1 cellular context compared by ENCODE assay signal in genomic region chr1:155944396-155944728, GRCh38.
TF ChIP-seq lines count a peak whose summit lies in the region.

No MANE protein-coding gene starts in this region.

TF ChIP-seq in GM12878, 131 proteins besides CTCF, POLR2A, EP300 and RAD21:
- no peak for TF ChIP-seq EGR1 (IDR thresholded peaks at IDR 0.05; ENCODE audit: borderline replicate concordance in 1 of 2, low read depth in 2 of 2, low read length in 2 of 2)
- no peak for TF ChIP-seq BRCA1 (IDR thresholded peaks at IDR 0.05; ENCODE audit: low read depth, low read length)
- no peak for TF ChIP-seq E2F8 (IDR thresholded peaks at IDR 0.05; ENCODE audit: low read depth, partially characterized antibody)
- TF ChIP-seq CBX3 (IDR thresholded peaks at IDR 0.05; ENCODE audit: borderline replicate concordance, low read depth) = no peak
- TF ChIP-seq MYB (IDR thresholded peaks at IDR 0.05; ENCODE audit: borderline replicate concordance, low read depth, low read length) = no peak
- TF ChIP-seq IKZF2 (IDR thresholded peaks at IDR 0.05) = no peak
- no peak for TF ChIP-seq RB1 (IDR thresholded peaks at IDR 0.05; ENCODE audit: borderline replicate concordance)
- TF ChIP-seq YY1 (IDR thresholded peaks at IDR 0.05; ENCODE audit: low read depth, low read length) = no peak
- TF ChIP-seq MTA3 (IDR thresholded peaks at IDR 0.05; ENCODE audit: borderline replicate concordance, low read length) = no peak
- TF ChIP-seq NFIC (IDR thresholded peaks at IDR 0.05; ENCODE audit: low read depth, low read length) = no peak
- TF ChIP-seq SMARCA5 (IDR thresholded peaks at IDR 0.05) = no peak
- TF ChIP-seq PRDM15 (CRISPR knock-in tag; IDR thresholded peaks at IDR 0.05) = no peak
- TF ChIP-seq HDAC6 (IDR thresholded peaks at IDR 0.05; ENCODE audit: unreplicated experiment) = no peak
- no peak for TF ChIP-seq HSF1 (IDR thresholded peaks at IDR 0.05; ENCODE audit: low read depth, low read length)
- TF ChIP-seq LARP7 (IDR thresholded peaks at IDR 0.05) = no peak
TF ChIP-seq in GM12878: peak in this region for 0.
